ENCODE assay signal across 9 cellular contexts in genomic region chr3:72487078-72487765, GRCh38. TPM values are rescaled to one million over a fixed set of nuclear protein-coding genes. Genes with fewer than 3 reads are reported as not detected.
A peak's percentile ranks its signal among the peaks of the same experiment; 100 is the strongest.
DNase-seq lines count a peak whose midpoint lies in the region; ATAC-seq, FAIRE-seq and TF ChIP-seq lines count a peak whose summit lies in the region.
"Had no signal": no experiment of that assay in that cellular context is flagged by ENCODE, and none has a peak within 500 bp of the region (broad histone marks: within the 10 kb centered on the region; RNA-seq: fewer than 3 reads in every experiment).

No MANE protein-coding gene starts in this region.

- no peak for ATAC-seq in HG02840 (IDR thresholded peaks at IDR 0.05; ENCODE audit: low FRiP score, unreplicated experiment)
- ATAC-seq in GM18873 (IDR thresholded peaks at IDR 0.05; ENCODE audit: low FRiP score, unreplicated experiment) = no peak

- no peak for TF ChIP-seq EP300 in ovary (IDR thresholded peaks at IDR 0.05)

- peak overlapping the region; percentile 4 for H3K9ac ChIP-seq in endothelial cell of umbilical vein (replicated peaks; ENCODE audit: extremely low read depth, insufficient read depth, low read length)
- H3K9ac ChIP-seq: parathyroid adenoma had no signal

- DNase-seq in GM13976 (ENCODE audit: low spot score) = peak; percentile 54
- peak; percentile 93 for DNase-seq in RCC 7860 (ENCODE audit: low spot score)
- DNase-seq in endothelial cell of umbilical vein (ENCODE audit: low read depth, low spot score) = peak; percentile 45
- peak in 4 of 5 donors; percentile 20 to 49 (median 26) for DNase-seq in ovary
- DNase-seq in medulla oblongata (ENCODE audit: extremely low spot score) = no peak
- DNase-seq in DMS114 treated with DMSO at 0.1 percent for 48 hours (lab: John Stamatoyannopoulos, UW; ENCODE audit: unreplicated experiment) = no peak

- H3K4me1 ChIP-seq in endothelial cell of umbilical vein (ENCODE audit: control insufficient read depth, extremely low read depth, insufficient read depth, low read length) (peaks cover 15% of the 10 kb centered on the region), ovary (ENCODE audit: insufficient read depth) (no peaks in the 10 kb centered on the region)
- H3K4me1 ChIP-seq: parathyroid adenoma had no signal

- WGBS in ovary, 3 donors = 40 to 50% (median 50%) methylated on average over 11 of the region's 11 CpGs

- POLR2A ChIA-PET in endothelial cell of umbilical vein (lab: Charles Lee) = no interaction called here

- no peak overlapping the region for H3K4me3 ChIP-seq in endothelial cell of umbilical vein (replicated peaks in 1 of 3; ENCODE audit: insufficient read depth in 1 of 3, low read depth in 1 of 3, low read length in 3 of 3)
- no peak overlapping the region for H3K4me3 ChIP-seq in ovary

- H3K79me2 ChIP-seq in endothelial cell of umbilical vein (ENCODE audit: control insufficient read depth, insufficient read depth, low read length) = no peaks in the 10 kb centered on the region
- H3K79me2 ChIP-seq: parathyroid adenoma had no signal

- in situ Hi-C loops in GM13976 (cut with MboI; ENCODE audit: low sequenced_read_pairs, unreplicated experiment) = no loop called here

- H3K4me2 ChIP-seq in endothelial cell of umbilical vein (ENCODE audit: insufficient read depth, low read length) = peak overlapping the region; percentile 59

- intact Hi-C loops in endothelial cell of umbilical vein (cut with micrococcal nuclease) (loop anchor here (1.0 to 10.0 kb wide), 3 partner anchors 40 to 338 kb away; no protein-coding TSS in a partner anchor), ovary (cut with DNase I) (no loop called here)

- TF ChIP-seq CTCF in GM13976 (IDR thresholded peaks at IDR 0.05; ENCODE audit: borderline replicate concordance, control extremely low read depth, extremely low read depth, insufficient read depth, missing control alignments) (no peak), endothelial cell of umbilical vein (IDR thresholded peaks at IDR 0.05; ENCODE audit: extremely low read depth in 1 of 2, insufficient read depth in 1 of 2, low read depth in 1 of 2, low read length in 2 of 2) (no peak), ovary (IDR thresholded peaks at IDR 0.05) (no peak)

- H3K9me3 ChIP-seq in endothelial cell of umbilical vein (replicated peaks; ENCODE audit: control insufficient read depth, insufficient read depth, low read length) = no peaks in the 10 kb centered on the region
- H3K9me3 ChIP-seq in ovary = no peaks in the 10 kb centered on the region

- no peaks in the 10 kb centered on the region for H3K36me3 ChIP-seq in endothelial cell of umbilical vein (ENCODE audit: control insufficient read depth in 2 of 2, extremely low read depth in 1 of 2, insufficient read depth in 2 of 2, low read length in 2 of 2)
- no peaks in the 10 kb centered on the region for H3K36me3 ChIP-seq in ovary

- BruUV-seq in endothelial cell of umbilical vein (replicated peaks; lab: Mats Ljungman, UMichigan) = no TSS peak

- FAIRE-seq in RCC 7860 (lab: Jason Lieb, UNC) (peak; percentile 87), endothelial cell of umbilical vein (lab: Jason Lieb, UNC) (peak; percentile 76)

- H3K27me3 ChIP-seq in endothelial cell of umbilical vein (ENCODE audit: control insufficient read depth in 2 of 2, insufficient read depth in 2 of 2, low read length in 2 of 2) (no peaks in the 10 kb centered on the region), ovary (no peaks in the 10 kb centered on the region)

- H2AFZ ChIP-seq in endothelial cell of umbilical vein (ENCODE audit: low read depth, low read length) = peak overlapping the region; percentile 19

- CTCF ChIA-PET in endothelial cell of umbilical vein (lab: Charles Lee) = interaction anchor here (1.1 kb wide), 1 partner anchor 532 kb away, joined by 4 read pairs; no protein-coding TSS in a partner anchor

- no peaks in the 10 kb centered on the region for H4K20me1 ChIP-seq in endothelial cell of umbilical vein (replicated peaks; ENCODE audit: control insufficient read depth, extremely low read depth, insufficient read depth, low read length)

- dilution Hi-C loops in endothelial cell of umbilical vein (cut with MboI; ENCODE audit: extremely low pct_ligation_motif_present, low sequenced_read_pairs) = no loop called here

- H3K9me1 ChIP-seq in endothelial cell of umbilical vein (replicated peaks; ENCODE audit: control insufficient read depth, extremely low read depth, insufficient read depth, low read length) = no peaks in the 10 kb centered on the region

- TF ChIP-seq POLR2A in endothelial cell of umbilical vein (IDR thresholded peaks at IDR 0.05; ENCODE audit: low read depth, low read length) = no peak
- no peak for TF ChIP-seq POLR2A in ovary (IDR thresholded peaks at IDR 0.05)

- peak overlapping the region; percentile 44 for H3K27ac ChIP-seq in endothelial cell of umbilical vein (ENCODE audit: insufficient read depth, low read depth, low read length)
- H3K27ac ChIP-seq in ovary = no peak overlapping the region
- H3K27ac ChIP-seq: parathyroid adenoma had no signal

TF ChIP-seq in endothelial cell of umbilical vein, 7 proteins besides CTCF, POLR2A, EP300 and RAD21:
- TF ChIP-seq GATA2 (IDR thresholded peaks at IDR 0.05; ENCODE audit: insufficient read depth, insufficient read length, low read depth, low read length) (no peak), MAX (IDR thresholded peaks at IDR 0.05; ENCODE audit: insufficient read depth, insufficient read length) (no peak), JUN (IDR thresholded peaks at IDR 0.05; ENCODE audit: borderline replicate concordance, insufficient read depth, insufficient read length, low read depth) (peak; percentile 67), MYC (IDR thresholded peaks at IDR 0.05; ENCODE audit: low read depth, low read length) (no peak), EZH2 (IDR thresholded peaks at IDR 0.05; ENCODE audit: borderline replicate concordance, low read depth, low read length, severe bottlenecking) (no peak), FOS (IDR thresholded peaks at IDR 0.05; ENCODE audit: borderline replicate concordance, insufficient read depth, low read length) (peak; percentile 30), POLR2AphosphoS5 (IDR thresholded peaks at IDR 0.05; ENCODE audit: insufficient read depth, low read depth, low read length) (no peak)

RNA-seq across cellular contexts. Expression of gene RYBP, which starts 40.8 kb away (rescaled TPM):
- total RNA-seq in endothelial cell of umbilical vein (7.5 and 7.6 TPM in 2 replicates), ovary (10 to 100 TPM; 11.9 to 34.5 (median 20.9) TPM)
- polyA plus RNA-seq in endothelial cell of umbilical vein (2.1 and 2.9 TPM in 2 replicates), ovary (10 to 100 TPM; 11.8 to 21.8 TPM)
- 3.4 and 3.6 TPM in 2 replicates for polyA plus RNA-seq in endothelial cell of umbilical vein (2011; cell fraction: cytosol; rRNA removed)
- polyA plus RNA-seq in endothelial cell of umbilical vein (2011; cell fraction: nucleus; rRNA removed) = 5.0 and 5.5 TPM in 2 replicates
- polyA plus RNA-seq in endothelial cell of umbilical vein (2012) = 5.3 and 6.9 TPM in 2 replicates
- 3.4 and 3.5 TPM in 2 replicates for polyA minus RNA-seq in endothelial cell of umbilical vein
- 3.3 TPM for polyA minus RNA-seq in endothelial cell of umbilical vein (2011; cell fraction: cytosol; rRNA and poly(A)+ RNA removed)
- polyA minus RNA-seq in endothelial cell of umbilical vein (2011; cell fraction: nucleus; rRNA and poly(A)+ RNA removed) = 4.9 and 5.4 TPM in 2 replicates

Comparison
In these comparisons a context has a peak if more than half of its experiments do, and no peak if none do; other contexts are left out.
1. DNase-seq: peak in GM13976 (single experiment), RCC 7860 (single experiment), endothelial cell of umbilical vein (single experiment) and ovary (4 of 5); none in medulla oblongata (single experiment) and DMS114 treated with DMSO at 0.1 percent for 48 hours (single experiment).